In the genomic region with DNA sequence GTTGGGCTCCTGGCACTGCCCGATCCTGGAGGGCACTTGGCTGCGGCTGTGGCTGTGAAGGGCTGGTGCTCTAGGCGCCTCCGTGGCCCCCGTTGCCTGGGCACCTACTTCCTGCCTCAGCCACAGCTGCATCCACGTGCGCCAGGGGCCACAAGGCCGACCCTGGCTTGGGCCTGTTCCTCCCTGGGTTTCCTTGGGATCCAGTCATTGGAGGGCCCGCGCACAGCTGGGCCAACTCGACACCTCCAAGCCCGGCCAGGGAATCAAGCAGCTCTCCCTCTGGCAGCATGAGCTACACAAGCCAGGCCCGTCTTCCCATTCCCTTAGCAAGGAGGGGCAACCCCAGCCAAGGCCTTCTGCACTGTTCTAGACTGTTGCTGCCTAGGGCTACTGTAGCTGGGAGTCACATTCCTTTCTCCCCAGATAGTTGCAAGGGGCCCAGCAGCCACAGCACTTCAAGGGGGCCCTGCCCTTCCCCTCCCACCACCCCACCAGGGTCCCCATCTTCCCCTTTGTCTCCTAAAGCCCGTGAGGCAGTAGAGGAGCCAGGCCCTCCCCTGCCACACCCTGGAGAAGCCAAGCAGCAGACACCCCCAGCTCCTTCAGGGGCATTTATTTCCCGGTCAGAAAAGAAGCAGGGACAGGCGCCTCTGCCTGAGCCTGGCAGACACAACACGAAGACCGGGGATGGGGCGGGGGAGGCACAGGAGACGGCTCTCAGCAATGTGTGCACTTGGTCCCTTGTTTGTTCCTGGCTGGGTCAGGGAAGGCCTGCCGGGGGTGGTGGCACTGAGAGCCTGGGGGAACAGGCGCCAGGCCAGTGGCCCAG, we compare ENCODE assay signal across 1 cellular context.
TF ChIP-seq lines count a peak whose summit lies in the region.

No MANE protein-coding gene starts in this region.

TF ChIP-seq in HepG2, 621 proteins besides CTCF, POLR2A, EP300 and RAD21 (continued from another document and continues in another):
- TF ChIP-seq, protein P1, sequence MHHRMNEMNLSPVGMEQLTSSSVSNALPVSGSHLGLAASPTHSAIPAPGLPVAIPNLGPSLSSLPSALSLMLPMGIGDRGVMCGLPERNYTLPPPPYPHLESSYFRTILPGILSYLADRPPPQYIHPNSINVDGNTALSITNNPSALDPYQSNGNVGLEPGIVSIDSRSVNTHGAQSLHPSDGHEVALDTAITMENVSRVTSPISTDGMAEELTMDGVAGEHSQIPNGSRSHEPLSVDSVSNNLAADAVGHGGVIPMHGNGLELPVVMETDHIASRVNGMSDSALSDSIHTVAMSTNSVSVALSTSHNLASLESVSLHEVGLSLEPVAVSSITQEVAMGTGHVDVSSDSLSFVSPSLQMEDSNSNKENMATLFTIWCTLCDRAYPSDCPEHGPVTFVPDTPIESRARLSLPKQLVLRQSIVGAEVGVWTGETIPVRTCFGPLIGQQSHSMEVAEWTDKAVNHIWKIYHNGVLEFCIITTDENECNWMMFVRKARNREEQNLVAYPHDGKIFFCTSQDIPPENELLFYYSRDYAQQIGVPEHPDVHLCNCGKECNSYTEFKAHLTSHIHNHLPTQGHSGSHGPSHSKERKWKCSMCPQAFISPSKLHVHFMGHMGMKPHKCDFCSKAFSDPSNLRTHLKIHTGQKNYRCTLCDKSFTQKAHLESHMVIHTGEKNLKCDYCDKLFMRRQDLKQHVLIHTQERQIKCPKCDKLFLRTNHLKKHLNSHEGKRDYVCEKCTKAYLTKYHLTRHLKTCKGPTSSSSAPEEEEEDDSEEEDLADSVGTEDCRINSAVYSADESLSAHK (CRISPR knock-in tag; IDR thresholded peaks at IDR 0.05; ENCODE audit: borderline replicate concordance): no peak
- 0 out of 2 replicates have a peak, but pooled peaks have one; percentile 78 for TF ChIP-seq ZNF547 (CRISPR knock-in tag; IDR thresholded peaks at IDR 0.05)
- 0 out of 2 replicates have a peak, but pooled peaks have one; percentile 59 for TF ChIP-seq ZNF510 (CRISPR knock-in tag; IDR thresholded peaks at IDR 0.05; ENCODE audit: low read depth)
- 0 out of 2 replicates have a peak, but pooled peaks have one; percentile 53 for TF ChIP-seq NFIB (CRISPR knock-in tag; IDR thresholded peaks at IDR 0.05; ENCODE audit: borderline replicate concordance)
- peak; percentile 53; the same call in 1 of the 2 replicates for TF ChIP-seq ZNF34 (CRISPR knock-in tag; IDR thresholded peaks at IDR 0.05; ENCODE audit: borderline replicate concordance)
- TF ChIP-seq ZNF501 (CRISPR knock-in tag; IDR thresholded peaks at IDR 0.05): peak; percentile 84
- TF ChIP-seq, protein P2, sequence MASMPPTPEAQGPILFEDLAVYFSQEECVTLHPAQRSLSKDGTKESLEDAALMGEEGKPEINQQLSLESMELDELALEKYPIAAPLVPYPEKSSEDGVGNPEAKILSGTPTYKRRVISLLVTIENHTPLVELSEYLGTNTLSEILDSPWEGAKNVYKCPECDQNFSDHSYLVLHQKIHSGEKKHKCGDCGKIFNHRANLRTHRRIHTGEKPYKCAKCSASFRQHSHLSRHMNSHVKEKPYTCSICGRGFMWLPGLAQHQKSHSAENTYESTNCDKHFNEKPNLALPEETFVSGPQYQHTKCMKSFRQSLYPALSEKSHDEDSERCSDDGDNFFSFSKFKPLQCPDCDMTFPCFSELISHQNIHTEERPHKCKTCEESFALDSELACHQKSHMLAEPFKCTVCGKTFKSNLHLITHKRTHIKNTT (CRISPR knock-in tag; IDR thresholded peaks at IDR 0.05): 0 out of 2 replicates have a peak, but pooled peaks have one; percentile 28
- TF ChIP-seq HCFC1 (IDR thresholded peaks at IDR 0.05; ENCODE audit: low read depth, low read length): no peak
- peak; percentile 91 for TF ChIP-seq U2AF2 (IDR thresholded peaks at IDR 0.05; ENCODE audit: low read depth, low read length)
- TF ChIP-seq SMYD3 (CRISPR knock-in tag; IDR thresholded peaks at IDR 0.05): peak; percentile 48; the same call in 1 of the 2 replicates
- 0 out of 2 replicates have a peak, but pooled peaks have one; percentile 66 for TF ChIP-seq ZNF354B (CRISPR knock-in tag; IDR thresholded peaks at IDR 0.05)
- peak; percentile 62; the same call in 1 of the 2 replicates for TF ChIP-seq ZNF343 (CRISPR knock-in tag; IDR thresholded peaks at IDR 0.05)
- TF ChIP-seq, protein P3, sequence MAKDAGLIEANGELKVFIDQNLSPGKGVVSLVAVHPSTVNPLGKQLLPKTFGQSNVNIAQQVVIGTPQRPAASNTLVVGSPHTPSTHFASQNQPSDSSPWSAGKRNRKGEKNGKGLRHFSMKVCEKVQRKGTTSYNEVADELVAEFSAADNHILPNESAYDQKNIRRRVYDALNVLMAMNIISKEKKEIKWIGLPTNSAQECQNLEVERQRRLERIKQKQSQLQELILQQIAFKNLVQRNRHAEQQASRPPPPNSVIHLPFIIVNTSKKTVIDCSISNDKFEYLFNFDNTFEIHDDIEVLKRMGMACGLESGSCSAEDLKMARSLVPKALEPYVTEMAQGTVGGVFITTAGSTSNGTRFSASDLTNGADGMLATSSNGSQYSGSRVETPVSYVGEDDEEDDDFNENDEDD (CRISPR knock-in tag; IDR thresholded peaks at IDR 0.05; ENCODE audit: borderline replicate concordance): 0 out of 2 replicates have a peak, but pooled peaks have one; percentile 10
- TF ChIP-seq, protein P4, sequence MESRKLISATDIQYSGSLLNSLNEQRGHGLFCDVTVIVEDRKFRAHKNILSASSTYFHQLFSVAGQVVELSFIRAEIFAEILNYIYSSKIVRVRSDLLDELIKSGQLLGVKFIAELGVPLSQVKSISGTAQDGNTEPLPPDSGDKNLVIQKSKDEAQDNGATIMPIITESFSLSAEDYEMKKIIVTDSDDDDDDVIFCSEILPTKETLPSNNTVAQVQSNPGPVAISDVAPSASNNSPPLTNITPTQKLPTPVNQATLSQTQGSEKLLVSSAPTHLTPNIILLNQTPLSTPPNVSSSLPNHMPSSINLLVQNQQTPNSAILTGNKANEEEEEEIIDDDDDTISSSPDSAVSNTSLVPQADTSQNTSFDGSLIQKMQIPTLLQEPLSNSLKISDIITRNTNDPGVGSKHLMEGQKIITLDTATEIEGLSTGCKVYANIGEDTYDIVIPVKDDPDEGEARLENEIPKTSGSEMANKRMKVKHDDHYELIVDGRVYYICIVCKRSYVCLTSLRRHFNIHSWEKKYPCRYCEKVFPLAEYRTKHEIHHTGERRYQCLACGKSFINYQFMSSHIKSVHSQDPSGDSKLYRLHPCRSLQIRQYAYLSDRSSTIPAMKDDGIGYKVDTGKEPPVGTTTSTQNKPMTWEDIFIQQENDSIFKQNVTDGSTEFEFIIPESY (CRISPR knock-in tag; IDR thresholded peaks at IDR 0.05): peak; percentile 90
- TF ChIP-seq MAFF (IDR thresholded peaks at IDR 0.05; ENCODE audit: low read depth, low read length): no peak
- TF ChIP-seq, protein P5, sequence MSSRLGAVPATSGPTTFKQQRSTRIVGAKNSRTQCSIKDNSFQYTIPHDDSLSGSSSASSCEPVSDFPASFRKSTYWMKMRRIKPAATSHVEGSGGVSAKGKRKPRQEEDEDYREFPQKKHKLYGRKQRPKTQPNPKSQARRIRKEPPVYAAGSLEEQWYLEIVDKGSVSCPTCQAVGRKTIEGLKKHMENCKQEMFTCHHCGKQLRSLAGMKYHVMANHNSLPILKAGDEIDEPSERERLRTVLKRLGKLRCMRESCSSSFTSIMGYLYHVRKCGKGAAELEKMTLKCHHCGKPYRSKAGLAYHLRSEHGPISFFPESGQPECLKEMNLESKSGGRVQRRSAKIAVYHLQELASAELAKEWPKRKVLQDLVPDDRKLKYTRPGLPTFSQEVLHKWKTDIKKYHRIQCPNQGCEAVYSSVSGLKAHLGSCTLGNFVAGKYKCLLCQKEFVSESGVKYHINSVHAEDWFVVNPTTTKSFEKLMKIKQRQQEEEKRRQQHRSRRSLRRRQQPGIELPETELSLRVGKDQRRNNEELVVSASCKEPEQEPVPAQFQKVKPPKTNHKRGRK (CRISPR knock-in tag; IDR thresholded peaks at IDR 0.05): no peak
- TF ChIP-seq ZMYM2 (CRISPR knock-in tag; IDR thresholded peaks at IDR 0.05): 0 out of 2 replicates have a peak, but pooled peaks have one; percentile 43
- TF ChIP-seq ZNF253 (CRISPR knock-in tag; IDR thresholded peaks at IDR 0.05; ENCODE audit: borderline replicate concordance): 0 out of 2 replicates have a peak, but pooled peaks have one; percentile 12
- TF ChIP-seq TMF1 (CRISPR knock-in tag; IDR thresholded peaks at IDR 0.05; ENCODE audit: low read depth): peak; percentile 20; the same call in 1 of the 2 replicates
- peak; percentile 84 for TF ChIP-seq ZNF670 (CRISPR knock-in tag; IDR thresholded peaks at IDR 0.05; ENCODE audit: borderline replicate concordance)
- peak; percentile 25; the same call in 1 of the 2 replicates for TF ChIP-seq ZMYM4 (CRISPR knock-in tag; IDR thresholded peaks at IDR 0.05)
- peak; percentile 66; the same call in 1 of the 2 replicates for TF ChIP-seq ZNF878 (CRISPR knock-in tag; IDR thresholded peaks at IDR 0.05)
- TF ChIP-seq ZNF558 (CRISPR knock-in tag; IDR thresholded peaks at IDR 0.05; ENCODE audit: borderline replicate concordance): no peak; the same call in 1 of the 2 replicates
- TF ChIP-seq, protein P6, sequence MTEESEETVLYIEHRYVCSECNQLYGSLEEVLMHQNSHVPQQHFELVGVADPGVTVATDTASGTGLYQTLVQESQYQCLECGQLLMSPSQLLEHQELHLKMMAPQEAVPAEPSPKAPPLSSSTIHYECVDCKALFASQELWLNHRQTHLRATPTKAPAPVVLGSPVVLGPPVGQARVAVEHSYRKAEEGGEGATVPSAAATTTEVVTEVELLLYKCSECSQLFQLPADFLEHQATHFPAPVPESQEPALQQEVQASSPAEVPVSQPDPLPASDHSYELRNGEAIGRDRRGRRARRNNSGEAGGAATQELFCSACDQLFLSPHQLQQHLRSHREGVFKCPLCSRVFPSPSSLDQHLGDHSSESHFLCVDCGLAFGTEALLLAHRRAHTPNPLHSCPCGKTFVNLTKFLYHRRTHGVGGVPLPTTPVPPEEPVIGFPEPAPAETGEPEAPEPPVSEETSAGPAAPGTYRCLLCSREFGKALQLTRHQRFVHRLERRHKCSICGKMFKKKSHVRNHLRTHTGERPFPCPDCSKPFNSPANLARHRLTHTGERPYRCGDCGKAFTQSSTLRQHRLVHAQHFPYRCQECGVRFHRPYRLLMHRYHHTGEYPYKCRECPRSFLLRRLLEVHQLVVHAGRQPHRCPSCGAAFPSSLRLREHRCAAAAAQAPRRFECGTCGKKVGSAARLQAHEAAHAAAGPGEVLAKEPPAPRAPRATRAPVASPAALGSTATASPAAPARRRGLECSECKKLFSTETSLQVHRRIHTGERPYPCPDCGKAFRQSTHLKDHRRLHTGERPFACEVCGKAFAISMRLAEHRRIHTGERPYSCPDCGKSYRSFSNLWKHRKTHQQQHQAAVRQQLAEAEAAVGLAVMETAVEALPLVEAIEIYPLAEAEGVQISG (CRISPR knock-in tag; IDR thresholded peaks at IDR 0.05): peak; percentile 11
- TF ChIP-seq ZNF430 (CRISPR knock-in tag; IDR thresholded peaks at IDR 0.05): peak; percentile 65
- TF ChIP-seq CCDC6 (CRISPR knock-in tag; IDR thresholded peaks at IDR 0.05): peak; percentile 38; the same call in 1 of the 2 replicates
- TF ChIP-seq GATA4 (IDR thresholded peaks at IDR 0.05; ENCODE audit: borderline replicate concordance, low read depth): peak; percentile 38; the same call in 1 of the 2 replicates
- TF ChIP-seq, protein P7, sequence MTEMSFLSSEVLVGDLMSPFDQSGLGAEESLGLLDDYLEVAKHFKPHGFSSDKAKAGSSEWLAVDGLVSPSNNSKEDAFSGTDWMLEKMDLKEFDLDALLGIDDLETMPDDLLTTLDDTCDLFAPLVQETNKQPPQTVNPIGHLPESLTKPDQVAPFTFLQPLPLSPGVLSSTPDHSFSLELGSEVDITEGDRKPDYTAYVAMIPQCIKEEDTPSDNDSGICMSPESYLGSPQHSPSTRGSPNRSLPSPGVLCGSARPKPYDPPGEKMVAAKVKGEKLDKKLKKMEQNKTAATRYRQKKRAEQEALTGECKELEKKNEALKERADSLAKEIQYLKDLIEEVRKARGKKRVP (CRISPR knock-in tag; IDR thresholded peaks at IDR 0.05): no peak; a peak in 2 of 4 replicates
- TF ChIP-seq HNF4A (CRISPR knock-in tag; IDR thresholded peaks at IDR 0.05): no peak
- TF ChIP-seq, protein P8, sequence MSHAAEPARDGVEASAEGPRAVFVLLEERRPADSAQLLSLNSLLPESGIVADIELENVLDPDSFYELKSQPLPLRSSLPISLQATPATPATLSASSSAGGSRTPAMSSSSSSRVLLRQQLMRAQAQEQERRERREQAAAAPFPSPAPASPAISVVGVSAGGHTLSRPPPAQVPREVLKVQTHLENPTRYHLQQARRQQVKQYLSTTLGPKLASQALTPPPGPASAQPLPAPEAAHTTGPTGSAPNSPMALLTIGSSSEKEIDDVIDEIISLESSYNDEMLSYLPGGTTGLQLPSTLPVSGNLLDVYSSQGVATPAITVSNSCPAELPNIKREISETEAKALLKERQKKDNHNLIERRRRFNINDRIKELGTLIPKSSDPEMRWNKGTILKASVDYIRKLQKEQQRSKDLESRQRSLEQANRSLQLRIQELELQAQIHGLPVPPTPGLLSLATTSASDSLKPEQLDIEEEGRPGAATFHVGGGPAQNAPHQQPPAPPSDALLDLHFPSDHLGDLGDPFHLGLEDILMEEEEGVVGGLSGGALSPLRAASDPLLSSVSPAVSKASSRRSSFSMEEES (CRISPR knock-in tag; IDR thresholded peaks at IDR 0.05): 0 out of 2 replicates have a peak, but pooled peaks have one; percentile 21
- no peak for TF ChIP-seq ARNT (IDR thresholded peaks at IDR 0.05)
- TF ChIP-seq, protein P9, sequence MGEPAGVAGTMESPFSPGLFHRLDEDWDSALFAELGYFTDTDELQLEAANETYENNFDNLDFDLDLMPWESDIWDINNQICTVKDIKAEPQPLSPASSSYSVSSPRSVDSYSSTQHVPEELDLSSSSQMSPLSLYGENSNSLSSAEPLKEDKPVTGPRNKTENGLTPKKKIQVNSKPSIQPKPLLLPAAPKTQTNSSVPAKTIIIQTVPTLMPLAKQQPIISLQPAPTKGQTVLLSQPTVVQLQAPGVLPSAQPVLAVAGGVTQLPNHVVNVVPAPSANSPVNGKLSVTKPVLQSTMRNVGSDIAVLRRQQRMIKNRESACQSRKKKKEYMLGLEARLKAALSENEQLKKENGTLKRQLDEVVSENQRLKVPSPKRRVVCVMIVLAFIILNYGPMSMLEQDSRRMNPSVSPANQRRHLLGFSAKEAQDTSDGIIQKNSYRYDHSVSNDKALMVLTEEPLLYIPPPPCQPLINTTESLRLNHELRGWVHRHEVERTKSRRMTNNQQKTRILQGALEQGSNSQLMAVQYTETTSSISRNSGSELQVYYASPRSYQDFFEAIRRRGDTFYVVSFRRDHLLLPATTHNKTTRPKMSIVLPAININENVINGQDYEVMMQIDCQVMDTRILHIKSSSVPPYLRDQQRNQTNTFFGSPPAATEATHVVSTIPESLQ (CRISPR knock-in tag; conservative IDR thresholded peaks at IDR 0.05): no peak; the same call in 1 of the 2 replicates
- TF ChIP-seq ZSCAN29 (CRISPR knock-in tag; conservative IDR thresholded peaks at IDR 0.05): peak; percentile 69
- TF ChIP-seq, protein P10, sequence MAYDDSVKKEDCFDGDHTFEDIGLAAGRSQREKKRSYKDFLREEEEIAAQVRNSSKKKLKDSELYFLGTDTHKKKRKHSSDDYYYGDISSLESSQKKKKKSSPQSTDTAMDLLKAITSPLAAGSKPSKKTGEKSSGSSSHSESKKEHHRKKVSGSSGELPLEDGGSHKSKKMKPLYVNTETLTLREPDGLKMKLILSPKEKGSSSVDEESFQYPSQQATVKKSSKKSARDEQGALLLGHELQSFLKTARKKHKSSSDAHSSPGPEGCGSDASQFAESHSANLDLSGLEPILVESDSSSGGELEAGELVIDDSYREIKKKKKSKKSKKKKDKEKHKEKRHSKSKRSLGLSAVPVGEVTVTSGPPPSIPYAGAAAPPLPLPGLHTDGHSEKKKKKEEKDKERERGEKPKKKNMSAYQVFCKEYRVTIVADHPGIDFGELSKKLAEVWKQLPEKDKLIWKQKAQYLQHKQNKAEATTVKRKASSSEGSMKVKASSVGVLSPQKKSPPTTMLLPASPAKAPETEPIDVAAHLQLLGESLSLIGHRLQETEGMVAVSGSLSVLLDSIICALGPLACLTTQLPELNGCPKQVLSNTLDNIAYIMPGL (CRISPR knock-in tag; IDR thresholded peaks at IDR 0.05; ENCODE audit: borderline replicate concordance in 1 of 2, low read depth in 1 of 2): no peak; a peak in 1 of 4 replicates
- TF ChIP-seq LCORL (IDR thresholded peaks at IDR 0.05): no peak
- peak; percentile 48; the same call in 1 of the 2 replicates for TF ChIP-seq LCORL (CRISPR knock-in tag; IDR thresholded peaks at IDR 0.05)
